1 cellular context compared by ENCODE assay signal in the genomic region with DNA sequence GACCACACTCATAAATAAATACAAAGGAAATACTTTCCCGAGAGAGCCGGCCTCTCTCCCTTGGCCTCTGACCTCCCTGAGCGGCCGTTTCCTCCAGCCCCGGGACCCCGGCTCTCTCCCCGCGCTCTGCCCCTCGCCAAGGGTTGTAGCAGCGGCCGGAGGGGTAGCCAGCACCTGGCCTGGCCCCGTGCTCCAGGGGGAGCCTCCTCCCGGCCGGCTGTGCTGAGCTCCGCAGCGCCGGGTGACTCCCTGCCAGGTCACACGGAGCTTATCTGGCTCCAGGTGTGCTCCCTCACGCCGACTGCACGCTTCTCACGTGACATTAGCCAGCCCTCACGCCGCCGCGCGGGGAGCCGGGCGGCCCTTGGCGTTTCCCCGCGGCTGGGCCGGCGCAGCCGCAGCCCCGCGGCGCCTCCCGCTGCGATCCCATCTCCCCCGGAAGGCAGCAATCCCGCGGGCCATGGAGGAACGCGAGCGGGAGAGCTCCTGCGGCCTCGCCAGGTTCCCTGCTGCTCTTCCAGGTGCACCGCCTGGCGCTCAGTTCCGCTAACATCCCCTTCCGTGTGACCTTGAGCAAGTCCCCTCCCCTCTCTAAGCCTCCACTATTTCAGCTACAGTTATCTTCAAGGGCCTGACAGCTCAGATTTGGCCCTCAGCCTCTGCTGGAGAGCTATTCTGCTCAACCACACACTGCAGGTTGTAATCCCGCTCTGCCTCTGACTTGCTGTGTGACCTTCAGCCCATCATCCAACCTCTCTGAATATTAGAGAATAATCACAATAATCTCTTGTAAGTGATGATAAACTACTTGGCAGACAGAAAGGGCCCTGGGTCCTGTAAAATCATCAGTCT.
TF ChIP-seq lines count a peak whose summit lies in the region.

No MANE protein-coding gene starts in this region.

TF ChIP-seq in HepG2, 621 proteins besides CTCF, POLR2A, EP300 and RAD21 (continued from another document and continues in another):
- TF ChIP-seq GABPA (IDR thresholded peaks at IDR 0.05; ENCODE audit: low read depth, low read length) = peak; percentile 49
- peak; percentile 45 for TF ChIP-seq GABPA (CRISPR knock-in tag; IDR thresholded peaks at IDR 0.05; ENCODE audit: low read depth)
- TF ChIP-seq, protein P1, sequence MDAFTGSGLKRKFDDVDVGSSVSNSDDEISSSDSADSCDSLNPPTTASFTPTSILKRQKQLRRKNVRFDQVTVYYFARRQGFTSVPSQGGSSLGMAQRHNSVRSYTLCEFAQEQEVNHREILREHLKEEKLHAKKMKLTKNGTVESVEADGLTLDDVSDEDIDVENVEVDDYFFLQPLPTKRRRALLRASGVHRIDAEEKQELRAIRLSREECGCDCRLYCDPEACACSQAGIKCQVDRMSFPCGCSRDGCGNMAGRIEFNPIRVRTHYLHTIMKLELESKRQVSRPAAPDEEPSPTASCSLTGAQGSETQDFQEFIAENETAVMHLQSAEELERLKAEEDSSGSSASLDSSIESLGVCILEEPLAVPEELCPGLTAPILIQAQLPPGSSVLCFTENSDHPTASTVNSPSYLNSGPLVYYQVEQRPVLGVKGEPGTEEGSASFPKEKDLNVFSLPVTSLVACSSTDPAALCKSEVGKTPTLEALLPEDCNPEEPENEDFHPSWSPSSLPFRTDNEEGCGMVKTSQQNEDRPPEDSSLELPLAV (CRISPR knock-in tag; conservative IDR thresholded peaks at IDR 0.05; ENCODE audit: low read depth) = no peak
- TF ChIP-seq ZBTB38 (CRISPR knock-in tag; IDR thresholded peaks at IDR 0.05) = no peak; the same call in 1 of the 2 replicates
- TF ChIP-seq, protein P2, sequence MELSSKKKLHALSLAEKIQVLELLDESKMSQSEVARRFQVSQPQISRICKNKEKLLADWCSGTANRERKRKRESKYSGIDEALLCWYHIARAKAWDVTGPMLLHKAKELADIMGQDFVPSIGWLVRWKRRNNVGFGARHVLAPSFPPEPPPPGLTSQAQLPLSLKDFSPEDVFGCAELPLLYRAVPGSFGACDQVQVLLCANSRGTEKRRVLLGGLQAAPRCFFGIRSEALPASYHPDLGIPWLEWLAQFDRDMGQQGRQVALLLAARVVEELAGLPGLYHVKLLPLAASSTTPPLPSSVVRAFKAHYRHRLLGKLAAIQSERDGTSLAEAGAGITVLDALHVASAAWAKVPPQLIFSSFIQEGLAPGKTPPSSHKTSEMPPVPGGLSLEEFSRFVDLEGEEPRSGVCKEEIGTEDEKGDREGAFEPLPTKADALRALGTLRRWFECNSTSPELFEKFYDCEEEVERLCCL (CRISPR knock-in tag; IDR thresholded peaks at IDR 0.05; ENCODE audit: borderline replicate concordance) = no peak
- no peak for TF ChIP-seq EHMT2 (IDR thresholded peaks at IDR 0.05; ENCODE audit: borderline replicate concordance, low read depth, low read length)
- peak; percentile 58; the same call in 1 of the 2 replicates for TF ChIP-seq GATAD1 (CRISPR knock-in tag; IDR thresholded peaks at IDR 0.05)
- 0 out of 2 replicates have a peak, but pooled peaks have one; percentile 7 for TF ChIP-seq PHF21A (CRISPR knock-in tag; IDR thresholded peaks at IDR 0.05)
- no peak for TF ChIP-seq NFE2L1 (CRISPR knock-in tag; IDR thresholded peaks at IDR 0.05; ENCODE audit: borderline replicate concordance)
- TF ChIP-seq NFIC (IDR thresholded peaks at IDR 0.05; ENCODE audit: low read length) = no peak
- TF ChIP-seq ZSCAN9 (CRISPR knock-in tag; IDR thresholded peaks at IDR 0.05; ENCODE audit: borderline replicate concordance) = no peak
- peak; percentile 64; the same call in 1 of the 2 replicates for TF ChIP-seq ZNF343 (CRISPR knock-in tag; IDR thresholded peaks at IDR 0.05)
- peak; percentile 97 for TF ChIP-seq ZMYM3 (CRISPR knock-in tag; IDR thresholded peaks at IDR 0.05)
- TF ChIP-seq NFKB2 (CRISPR knock-in tag; IDR thresholded peaks at IDR 0.05; ENCODE audit: borderline replicate concordance) = peak; percentile 76; the same call in 1 of the 2 replicates
- TF ChIP-seq, protein P3, sequence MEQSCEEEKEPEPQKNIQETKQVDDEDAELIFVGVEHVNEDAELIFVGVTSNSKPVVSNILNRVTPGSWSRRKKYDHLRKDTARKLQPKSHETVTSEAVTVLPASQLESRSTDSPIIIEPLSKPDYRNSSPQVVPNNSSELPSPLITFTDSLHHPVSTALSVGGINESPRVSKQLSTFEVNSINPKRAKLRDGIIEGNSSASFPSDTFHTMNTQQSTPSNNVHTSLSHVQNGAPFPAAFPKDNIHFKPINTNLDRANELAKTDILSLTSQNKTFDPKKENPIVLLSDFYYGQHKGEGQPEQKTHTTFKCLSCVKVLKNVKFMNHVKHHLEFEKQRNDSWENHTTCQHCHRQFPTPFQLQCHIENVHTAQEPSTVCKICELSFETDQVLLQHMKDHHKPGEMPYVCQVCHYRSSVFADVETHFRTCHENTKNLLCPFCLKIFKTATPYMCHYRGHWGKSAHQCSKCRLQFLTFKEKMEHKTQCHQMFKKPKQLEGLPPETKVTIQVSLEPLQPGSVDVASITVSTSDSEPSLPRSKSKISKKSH (CRISPR knock-in tag; IDR thresholded peaks at IDR 0.05; ENCODE audit: borderline replicate concordance) = no peak
- TF ChIP-seq, protein P4, sequence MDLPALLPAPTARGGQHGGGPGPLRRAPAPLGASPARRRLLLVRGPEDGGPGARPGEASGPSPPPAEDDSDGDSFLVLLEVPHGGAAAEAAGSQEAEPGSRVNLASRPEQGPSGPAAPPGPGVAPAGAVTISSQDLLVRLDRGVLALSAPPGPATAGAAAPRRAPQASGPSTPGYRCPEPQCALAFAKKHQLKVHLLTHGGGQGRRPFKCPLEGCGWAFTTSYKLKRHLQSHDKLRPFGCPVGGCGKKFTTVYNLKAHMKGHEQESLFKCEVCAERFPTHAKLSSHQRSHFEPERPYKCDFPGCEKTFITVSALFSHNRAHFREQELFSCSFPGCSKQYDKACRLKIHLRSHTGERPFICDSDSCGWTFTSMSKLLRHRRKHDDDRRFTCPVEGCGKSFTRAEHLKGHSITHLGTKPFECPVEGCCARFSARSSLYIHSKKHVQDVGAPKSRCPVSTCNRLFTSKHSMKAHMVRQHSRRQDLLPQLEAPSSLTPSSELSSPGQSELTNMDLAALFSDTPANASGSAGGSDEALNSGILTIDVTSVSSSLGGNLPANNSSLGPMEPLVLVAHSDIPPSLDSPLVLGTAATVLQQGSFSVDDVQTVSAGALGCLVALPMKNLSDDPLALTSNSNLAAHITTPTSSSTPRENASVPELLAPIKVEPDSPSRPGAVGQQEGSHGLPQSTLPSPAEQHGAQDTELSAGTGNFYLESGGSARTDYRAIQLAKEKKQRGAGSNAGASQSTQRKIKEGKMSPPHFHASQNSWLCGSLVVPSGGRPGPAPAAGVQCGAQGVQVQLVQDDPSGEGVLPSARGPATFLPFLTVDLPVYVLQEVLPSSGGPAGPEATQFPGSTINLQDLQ (CRISPR knock-in tag; IDR thresholded peaks at IDR 0.05) = 0 out of 2 replicates have a peak, but pooled peaks have one; percentile 48
- no peak for TF ChIP-seq KLF15 (CRISPR knock-in tag; IDR thresholded peaks at IDR 0.05; ENCODE audit: borderline replicate concordance)
- no peak for TF ChIP-seq NAIF1 (CRISPR knock-in tag; IDR thresholded peaks at IDR 0.05; ENCODE audit: borderline replicate concordance)
- TF ChIP-seq NR2F6 (IDR thresholded peaks at IDR 0.05) = peak; percentile 45; the same call in 1 of the 2 replicates
- TF ChIP-seq NR2F6 (CRISPR knock-in tag; IDR thresholded peaks at IDR 0.05) = peak; percentile 68
- TF ChIP-seq, protein P5, sequence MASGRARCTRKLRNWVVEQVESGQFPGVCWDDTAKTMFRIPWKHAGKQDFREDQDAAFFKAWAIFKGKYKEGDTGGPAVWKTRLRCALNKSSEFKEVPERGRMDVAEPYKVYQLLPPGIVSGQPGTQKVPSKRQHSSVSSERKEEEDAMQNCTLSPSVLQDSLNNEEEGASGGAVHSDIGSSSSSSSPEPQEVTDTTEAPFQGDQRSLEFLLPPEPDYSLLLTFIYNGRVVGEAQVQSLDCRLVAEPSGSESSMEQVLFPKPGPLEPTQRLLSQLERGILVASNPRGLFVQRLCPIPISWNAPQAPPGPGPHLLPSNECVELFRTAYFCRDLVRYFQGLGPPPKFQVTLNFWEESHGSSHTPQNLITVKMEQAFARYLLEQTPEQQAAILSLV (CRISPR knock-in tag; IDR thresholded peaks at IDR 0.05; ENCODE audit: borderline replicate concordance) = peak; percentile 33; the same call in 1 of the 2 replicates
- peak; percentile 56; the same call in 1 of the 2 replicates for TF ChIP-seq KDM5B (CRISPR knock-in tag; IDR thresholded peaks at IDR 0.05; ENCODE audit: borderline replicate concordance)
- TF ChIP-seq ZNF510 (CRISPR knock-in tag; IDR thresholded peaks at IDR 0.05; ENCODE audit: low read depth) = no peak
- no peak for TF ChIP-seq ZNF552 (CRISPR knock-in tag; IDR thresholded peaks at IDR 0.05; ENCODE audit: borderline replicate concordance)
- no peak for TF ChIP-seq SIN3B (IDR thresholded peaks at IDR 0.05; ENCODE audit: low read length)
- peak; percentile 16 for TF ChIP-seq FOSL2 (CRISPR knock-in tag; IDR thresholded peaks at IDR 0.05)
- TF ChIP-seq REXO4 (CRISPR knock-in tag; IDR thresholded peaks at IDR 0.05; ENCODE audit: borderline replicate concordance) = no peak
- no peak for TF ChIP-seq NBN (conservative IDR thresholded peaks at IDR 0.05)
- peak; percentile 74 for TF ChIP-seq ZNF709 (CRISPR knock-in tag; IDR thresholded peaks at IDR 0.05)
- TF ChIP-seq ZFP62 (CRISPR knock-in tag; IDR thresholded peaks at IDR 0.05) = no peak
- TF ChIP-seq MAFG (CRISPR knock-in tag; IDR thresholded peaks at IDR 0.05) = no peak
- TF ChIP-seq ISX (CRISPR knock-in tag; conservative IDR thresholded peaks at IDR 0.05) = no peak
- TF ChIP-seq KLF11 (CRISPR knock-in tag; IDR thresholded peaks at IDR 0.05) = no peak
- no peak for TF ChIP-seq ZNF160 (CRISPR knock-in tag; IDR thresholded peaks at IDR 0.05)
- TF ChIP-seq DR1 (CRISPR knock-in tag; IDR thresholded peaks at IDR 0.05) = peak; percentile 23; the same call in 1 of the 2 replicates
- TF ChIP-seq ZFP90 (CRISPR knock-in tag; IDR thresholded peaks at IDR 0.05; ENCODE audit: borderline replicate concordance) = no peak
- peak; percentile 71; the same call in 1 of the 2 replicates for TF ChIP-seq GFI1 (CRISPR knock-in tag; IDR thresholded peaks at IDR 0.05; ENCODE audit: borderline replicate concordance)
- no peak for TF ChIP-seq ZNF644 (CRISPR knock-in tag; IDR thresholded peaks at IDR 0.05; ENCODE audit: low read depth)
- no peak for TF ChIP-seq MBD4 (IDR thresholded peaks at IDR 0.05; ENCODE audit: borderline replicate concordance, low read length)
- no peak for TF ChIP-seq CBFB (CRISPR knock-in tag; IDR thresholded peaks at IDR 0.05)
- TF ChIP-seq PPARG (CRISPR knock-in tag; conservative IDR thresholded peaks at IDR 0.05) = 0 out of 2 replicates have a peak, but pooled peaks have one; percentile 16
- no peak for TF ChIP-seq ZNF326 (CRISPR knock-in tag; IDR thresholded peaks at IDR 0.05; ENCODE audit: borderline replicate concordance)
- no peak for TF ChIP-seq HNRNPL (IDR thresholded peaks at IDR 0.05; ENCODE audit: low read depth, low read length)
- no peak for TF ChIP-seq SMARCE1 (IDR thresholded peaks at IDR 0.05; ENCODE audit: borderline replicate concordance)
- TF ChIP-seq ZNF562 (CRISPR knock-in tag; IDR thresholded peaks at IDR 0.05; ENCODE audit: borderline replicate concordance) = no peak
- TF ChIP-seq TAF15 (IDR thresholded peaks at IDR 0.05; ENCODE audit: low read depth, low read length, poor library complexity, severe bottlenecking) = peak; percentile 73
- no peak; the same call in 1 of the 2 replicates for TF ChIP-seq JDP2 (CRISPR knock-in tag; IDR thresholded peaks at IDR 0.05; ENCODE audit: borderline replicate concordance)
- TF ChIP-seq, protein P6, sequence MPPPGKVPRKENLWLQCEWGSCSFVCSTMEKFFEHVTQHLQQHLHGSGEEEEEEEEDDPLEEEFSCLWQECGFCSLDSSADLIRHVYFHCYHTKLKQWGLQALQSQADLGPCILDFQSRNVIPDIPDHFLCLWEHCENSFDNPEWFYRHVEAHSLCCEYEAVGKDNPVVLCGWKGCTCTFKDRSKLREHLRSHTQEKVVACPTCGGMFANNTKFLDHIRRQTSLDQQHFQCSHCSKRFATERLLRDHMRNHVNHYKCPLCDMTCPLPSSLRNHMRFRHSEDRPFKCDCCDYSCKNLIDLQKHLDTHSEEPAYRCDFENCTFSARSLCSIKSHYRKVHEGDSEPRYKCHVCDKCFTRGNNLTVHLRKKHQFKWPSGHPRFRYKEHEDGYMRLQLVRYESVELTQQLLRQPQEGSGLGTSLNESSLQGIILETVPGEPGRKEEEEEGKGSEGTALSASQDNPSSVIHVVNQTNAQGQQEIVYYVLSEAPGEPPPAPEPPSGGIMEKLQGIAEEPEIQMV (CRISPR knock-in tag; IDR thresholded peaks at IDR 0.05; ENCODE audit: low read depth) = peak; percentile 60; the same call in 1 of the 2 replicates
- no peak for TF ChIP-seq ZNF678 (CRISPR knock-in tag; IDR thresholded peaks at IDR 0.05)
- TF ChIP-seq, protein P7, sequence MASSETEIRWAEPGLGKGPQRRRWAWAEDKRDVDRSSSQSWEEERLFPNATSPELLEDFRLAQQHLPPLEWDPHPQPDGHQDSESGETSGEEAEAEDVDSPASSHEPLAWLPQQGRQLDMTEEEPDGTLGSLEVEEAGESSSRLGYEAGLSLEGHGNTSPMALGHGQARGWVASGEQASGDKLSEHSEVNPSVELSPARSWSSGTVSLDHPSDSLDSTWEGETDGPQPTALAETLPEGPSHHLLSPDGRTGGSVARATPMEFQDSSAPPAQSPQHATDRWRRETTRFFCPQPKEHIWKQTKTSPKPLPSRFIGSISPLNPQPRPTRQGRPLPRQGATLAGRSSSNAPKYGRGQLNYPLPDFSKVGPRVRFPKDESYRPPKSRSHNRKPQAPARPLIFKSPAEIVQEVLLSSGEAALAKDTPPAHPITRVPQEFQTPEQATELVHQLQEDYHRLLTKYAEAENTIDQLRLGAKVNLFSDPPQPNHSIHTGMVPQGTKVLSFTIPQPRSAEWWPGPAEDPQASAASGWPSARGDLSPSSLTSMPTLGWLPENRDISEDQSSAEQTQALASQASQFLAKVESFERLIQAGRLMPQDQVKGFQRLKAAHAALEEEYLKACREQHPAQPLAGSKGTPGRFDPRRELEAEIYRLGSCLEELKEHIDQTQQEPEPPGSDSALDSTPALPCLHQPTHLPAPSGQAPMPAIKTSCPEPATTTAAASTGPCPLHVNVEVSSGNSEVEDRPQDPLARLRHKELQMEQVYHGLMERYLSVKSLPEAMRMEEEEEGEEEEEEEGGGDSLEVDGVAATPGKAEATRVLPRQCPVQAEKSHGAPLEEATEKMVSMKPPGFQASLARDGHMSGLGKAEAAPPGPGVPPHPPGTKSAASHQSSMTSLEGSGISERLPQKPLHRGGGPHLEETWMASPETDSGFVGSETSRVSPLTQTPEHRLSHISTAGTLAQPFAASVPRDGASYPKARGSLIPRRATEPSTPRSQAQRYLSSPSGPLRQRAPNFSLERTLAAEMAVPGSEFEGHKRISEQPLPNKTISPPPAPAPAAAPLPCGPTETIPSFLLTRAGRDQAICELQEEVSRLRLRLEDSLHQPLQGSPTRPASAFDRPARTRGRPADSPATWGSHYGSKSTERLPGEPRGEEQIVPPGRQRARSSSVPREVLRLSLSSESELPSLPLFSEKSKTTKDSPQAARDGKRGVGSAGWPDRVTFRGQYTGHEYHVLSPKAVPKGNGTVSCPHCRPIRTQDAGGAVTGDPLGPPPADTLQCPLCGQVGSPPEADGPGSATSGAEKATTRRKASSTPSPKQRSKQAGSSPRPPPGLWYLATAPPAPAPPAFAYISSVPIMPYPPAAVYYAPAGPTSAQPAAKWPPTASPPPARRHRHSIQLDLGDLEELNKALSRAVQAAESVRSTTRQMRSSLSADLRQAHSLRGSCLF (CRISPR knock-in tag; IDR thresholded peaks at IDR 0.05; ENCODE audit: borderline replicate concordance) = no peak
- TF ChIP-seq ZNF235 (CRISPR knock-in tag; IDR thresholded peaks at IDR 0.05; ENCODE audit: borderline replicate concordance) = no peak
- TF ChIP-seq HCFC1 (IDR thresholded peaks at IDR 0.05; ENCODE audit: low read depth, low read length) = no peak
